In the genomic region with DNA sequence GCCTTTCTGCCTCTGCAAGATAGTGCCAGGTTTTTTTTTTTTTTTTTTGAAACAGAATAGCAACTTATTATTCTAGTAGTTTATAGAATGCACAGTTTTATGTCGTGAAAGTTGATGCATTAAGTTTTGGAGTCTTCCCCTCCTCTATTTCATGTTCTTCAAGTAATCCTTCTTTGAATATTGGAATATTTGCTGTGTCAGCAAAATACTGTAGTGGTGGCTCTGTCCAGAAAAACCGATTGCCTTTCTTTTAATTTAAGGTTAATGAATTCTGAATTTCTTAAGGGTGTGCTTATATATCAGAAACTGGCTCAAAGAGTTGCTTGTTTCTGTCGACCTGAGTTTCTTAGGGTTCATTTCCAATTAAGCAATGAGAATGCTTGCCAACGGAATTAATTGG, we compare ENCODE assay signal across 22 cellular contexts. TPM values are rescaled to one million over a fixed set of nuclear protein-coding genes. Genes with fewer than 3 reads are reported as not detected.
"Had no signal": no experiment of that assay in that cellular context is flagged by ENCODE, and none has a peak within 500 bp of the region (broad histone marks: within the 10 kb centered on the region; RNA-seq: fewer than 3 reads in every experiment).

No MANE protein-coding gene starts in this region.

- ATAC-seq: Panc1, PC-3 had no signal

- DNase-seq: KBM-7, MG63, NCI-H1092, NCI-H1105 treated with DMSO at 0.1 percent for 48 hours, NCI-H1417 treated with DMSO at 0.1 percent for 48 hours, NCI-H146, NCI-H1694 treated with DMSO at 0.1 percent for 48 hours, NCI-H1930, NCI-H2081, NCI-H2107, NCI-H2227 treated with DMSO at 0.1 percent for 48 hours, NCI-H524, NCI-H69, NCI-H774, PC-3, SHP77, SK-N-SH, T-helper 1 cell had no signal

- H3K27ac ChIP-seq: RWPE1 had no signal

- H3K36me3 ChIP-seq: MG63 had no signal

- H3K27me3 ChIP-seq: MG63 had no signal

- H3K9me3 ChIP-seq: MG63, SK-N-SH had no signal

- H3K4me2 ChIP-seq: SK-N-SH had no signal

- H3K9me3 Mint-ChIP-seq: IgD-negative memory B cell had no signal

- H3K9ac ChIP-seq: SK-N-SH had no signal

- H3K4me3 ChIP-seq: MG63 had no signal

- H3K27ac Mint-ChIP-seq: IgD-negative memory B cell had no signal

- H3K27me3 Mint-ChIP-seq: IgD-negative memory B cell had no signal

RNA-seq across cellular contexts. Expression of gene TMSB15B, which starts 34.8 kb away (rescaled TPM):
- total RNA-seq: HT-29 had no signal
